Comparison of ENCODE assay signal across 1 cellular context in genomic region chr6:159125977-159126376, GRCh38.
TF ChIP-seq lines count a peak whose summit lies in the region.

No MANE protein-coding gene starts in this region.

TF ChIP-seq in SK-N-SH, 30 proteins besides CTCF, POLR2A, EP300 and RAD21 (continued from another document):
- TF ChIP-seq IRF3 (IDR thresholded peaks at IDR 0.05; ENCODE audit: low read depth, low read length) (no peak), NFIC (IDR thresholded peaks at IDR 0.05; ENCODE audit: borderline replicate concordance) (no peak), CHD2 (IDR thresholded peaks at IDR 0.05; ENCODE audit: low read length, partially characterized antibody) (no peak), FOSL2 (IDR thresholded peaks at IDR 0.05; ENCODE audit: borderline replicate concordance, low read depth) (no peak), FOXJ3 (CRISPR knock-in tag; IDR thresholded peaks at IDR 0.05) (no peak), JUND (IDR thresholded peaks at IDR 0.05) (no peak), RXRA (IDR thresholded peaks at IDR 0.05; ENCODE audit: borderline replicate concordance, low read depth) (no peak), TAF1 (IDR thresholded peaks at IDR 0.05; ENCODE audit: borderline replicate concordance, low read depth, low read length) (no peak), PBX3 (IDR thresholded peaks at IDR 0.05) (no peak), TEAD4 (IDR thresholded peaks at IDR 0.05; ENCODE audit: borderline replicate concordance, insufficient read depth) (no peak), POLR2AphosphoS5 (IDR thresholded peaks at IDR 0.05; ENCODE audit: low read depth, low read length) (no peak), MXI1 (IDR thresholded peaks at IDR 0.05; ENCODE audit: low read depth, low read length) (no peak), EZH2phosphoT487 (IDR thresholded peaks at IDR 0.05; ENCODE audit: borderline replicate concordance, low read depth) (no peak), RCOR1 (IDR thresholded peaks at IDR 0.05; ENCODE audit: low read length) (no peak)
